Comparison of ENCODE assay signal across 20 cellular contexts in genomic region chr9:93009337-93010015, GRCh38. TPM values are rescaled to one million over a fixed set of nuclear protein-coding genes. Genes with fewer than 3 reads are reported as not detected.
DNase-seq lines count a peak whose midpoint lies in the region; ATAC-seq and TF ChIP-seq lines count a peak whose summit lies in the region.
"Had no signal": no experiment of that assay in that cellular context is flagged by ENCODE, and none has a peak within 500 bp of the region (broad histone marks: within the 10 kb centered on the region; RNA-seq: fewer than 3 reads in every experiment).

No MANE protein-coding gene starts in this region.

- ATAC-seq in memory B cell (ENCODE audit: low read depth) (no peak), HG03571 (IDR thresholded peaks at IDR 0.05; ENCODE audit: unreplicated experiment) (no peak), gastroesophageal sphincter (no peak), HG03095 (IDR thresholded peaks at IDR 0.05; ENCODE audit: unreplicated experiment) (no peak)
- ATAC-seq: esophagus mucosa had no signal

- no peaks in the 10 kb centered on the region for H3K27me3 Mint-ChIP-seq in memory B cell
- H3K27me3 Mint-ChIP-seq: dendritic cell treated with granulocyte-macrophage colony-stimulating factor and Interleukin-4, amounts not matched to agents 40 ng/mL and 50 ng/mL, for 4 days had no signal

- peaks cover 8% of the 10 kb centered on the region for H3K4me1 Mint-ChIP-seq in memory B cell

- H3K4me3 Mint-ChIP-seq in memory B cell: no peak overlapping the region
- H3K4me3 Mint-ChIP-seq: dendritic cell treated with granulocyte-macrophage colony-stimulating factor and Interleukin-4, amounts not matched to agents 40 ng/mL and 50 ng/mL, for 4 days had no signal

- H3K4me2 ChIP-seq in BLaER1 treated with 17β-estradiol and CSF1 and Interleukin-3, amounts not matched to agents 10 nM and 100 nM: peak overlapping the region in 8 of 11 experiments; percentile 54 to 92 (median 82); a peak in 16 of 22 replicates

- H3K9me3 Mint-ChIP-seq in memory B cell: no peaks in the 10 kb centered on the region
- H3K9me3 Mint-ChIP-seq: dendritic cell treated with granulocyte-macrophage colony-stimulating factor and Interleukin-4, amounts not matched to agents 40 ng/mL and 50 ng/mL, for 4 days had no signal

- H3K9me3 ChIP-seq in BLaER1 treated with 17β-estradiol and CSF1 and Interleukin-3, amounts not matched to agents 10 nM and 100 nM (replicated peaks in 1 of 11): no peaks in the 10 kb centered on the region
- no peaks in the 10 kb centered on the region for H3K9me3 ChIP-seq in gastroesophageal sphincter
- H3K9me3 ChIP-seq: heart right ventricle had no signal

- H3K27ac Mint-ChIP-seq in memory B cell: peak overlapping the region; percentile 60
- H3K27ac Mint-ChIP-seq: dendritic cell treated with granulocyte-macrophage colony-stimulating factor and Interleukin-4, amounts not matched to agents 40 ng/mL and 50 ng/mL, for 4 days had no signal

- peak; percentile 16 for DNase-seq in activated CD4-positive, CD25-positive, alpha-beta regulatory T cell treated with anti-CD3 and anti-CD28 coated beads, Interleukin-2, amount 50 U/mL, for 72 hours
- no peak for DNase-seq in activated CD4-positive, CD25-positive, alpha-beta regulatory T cell (lab: John Stamatoyannopoulos, UW)
- DNase-seq in NCI-H2029 (lab: John Stamatoyannopoulos, UW) (peak; percentile 67), memory B cell (ENCODE audit: low spot score in 2 of 2) (no peak)
- DNase-seq: Calu3, heart right ventricle, KBM-7, kidney, NCI-H1048, NCI-H446 treated with DMSO at 0.1 percent for 48 hours, WERI-Rb-1 had no signal

- peaks cover 0 to 35% (median 27%) of the 10 kb centered on the region in 10 experiments; a peak in 15 of 20 replicates for H3K4me1 ChIP-seq in BLaER1 treated with 17β-estradiol and CSF1 and Interleukin-3, amounts not matched to agents 10 nM and 100 nM
- H3K4me1 ChIP-seq in gastroesophageal sphincter: no peaks in the 10 kb centered on the region
- H3K4me1 ChIP-seq: heart right ventricle, parathyroid adenoma had no signal

- WGBS in gastroesophageal sphincter (ENCODE audit: low coverage in 1 of 2), 2 donors: 78 to 83% methylated on average over 15 to 18 of the region's 21 CpGs

- H3K27me3 ChIP-seq in BLaER1 treated with 17β-estradiol and CSF1 and Interleukin-3, amounts not matched to agents 10 nM and 100 nM: no peaks in the 10 kb centered on the region
- peaks cover 15% of the 10 kb centered on the region for H3K27me3 ChIP-seq in gastroesophageal sphincter

- peaks cover 43% of the 10 kb centered on the region for H3K36me3 Mint-ChIP-seq in memory B cell

- TF ChIP-seq CTCF in gastroesophageal sphincter (IDR thresholded peaks at IDR 0.05): no peak

- peaks cover 7 to 90% (median 41%) of the 10 kb centered on the region in 11 experiments; a peak in 20 of 22 replicates for H4K20me1 ChIP-seq in BLaER1 treated with 17β-estradiol and CSF1 and Interleukin-3, amounts not matched to agents 10 nM and 100 nM

- peaks cover 73 to 98% (median 91%) of the 10 kb centered on the region in 11 experiments for H3K36me3 ChIP-seq in BLaER1 treated with 17β-estradiol and CSF1 and Interleukin-3, amounts not matched to agents 10 nM and 100 nM
- H3K36me3 ChIP-seq in gastroesophageal sphincter: no peaks in the 10 kb centered on the region
- H3K36me3 ChIP-seq: WERI-Rb-1 had no signal

- H3K27ac ChIP-seq in BLaER1 treated with 17β-estradiol and CSF1 and Interleukin-3, amounts not matched to agents 10 nM and 100 nM: peak overlapping the region in 5 of 11 experiments; percentile 3 to 40 (median 22); a peak in 2 of 22 replicates
- H3K27ac ChIP-seq in gastroesophageal sphincter: no peak overlapping the region
- H3K27ac ChIP-seq: heart right ventricle, HL-60, parathyroid adenoma, WERI-Rb-1 had no signal

- TF ChIP-seq EP300 in gastroesophageal sphincter (IDR thresholded peaks at IDR 0.05): no peak

- no peak overlapping the region; a peak in 1 of 20 replicates for H3K4me3 ChIP-seq in BLaER1 treated with 17β-estradiol and CSF1 and Interleukin-3, amounts not matched to agents 10 nM and 100 nM
- no peak overlapping the region for H3K4me3 ChIP-seq in gastroesophageal sphincter
- H3K4me3 ChIP-seq: heart right ventricle had no signal

- H3K9ac ChIP-seq in BLaER1 treated with 17β-estradiol and CSF1 and Interleukin-3, amounts not matched to agents 10 nM and 100 nM: peak overlapping the region in 6 of 11 experiments; percentile 14 to 64 (median 45); a peak in 10 of 22 replicates
- H3K9ac ChIP-seq: parathyroid adenoma had no signal

- TF ChIP-seq POLR2A in gastroesophageal sphincter (IDR thresholded peaks at IDR 0.05): no peak

RNA-seq across cellular contexts. Expression of gene SUSD3, which starts 49.0 kb away (rescaled TPM):
- total RNA-seq in gastroesophageal sphincter: 1 to 10 TPM in 3 of 4 donors, not detected in 1; 1.5 to 4.7 (median 2.1) TPM
- total RNA-seq: astrocyte had no signal

Comparison
In these comparisons a context has a peak if more than half of its experiments do, and no peak if none do; other contexts are left out.
1. DNase-seq: peak in activated CD4-positive, CD25-positive, alpha-beta regulatory T cell treated with anti-CD3 and anti-CD28 coated beads, Interleukin-2, amount 50 U/mL, for 72 hours (single experiment) and NCI-H2029 (single experiment); none in activated CD4-positive, CD25-positive, alpha-beta regulatory T cell (0 of 4) and memory B cell (0 of 2).